ENCODE assay signal across 9 cellular contexts in genomic region chr1:192506741-192507155, GRCh38.
DNase-seq lines count a peak whose midpoint lies in the region; ATAC-seq and TF ChIP-seq lines count a peak whose summit lies in the region.
"Had no signal": no experiment of that assay in that cellular context is flagged by ENCODE, and none has a peak within 500 bp of the region (broad histone marks: within the 10 kb centered on the region; RNA-seq: fewer than 3 reads in every experiment).

No MANE protein-coding gene starts in this region.

- no peaks in the 10 kb centered on the region for H3K27me3 Mint-ChIP-seq in progenitor cell of endocrine pancreas
- H3K27me3 Mint-ChIP-seq: activated naive CD4-positive, alpha-beta T cell treated with anti-CD3 and anti-CD28 coated beads, Interleukin-2, amount 50 U/mL, for 24 hours had no signal

- in situ Hi-C loops in astrocyte of the cerebellum (cut with HindIII; ENCODE audit: low sequenced_read_pairs), result no loop called here

- H3K9me3 Mint-ChIP-seq in progenitor cell of endocrine pancreas (ENCODE audit: low read depth), result peaks cover 3% of the 10 kb centered on the region
- H3K9me3 Mint-ChIP-seq: activated naive CD4-positive, alpha-beta T cell treated with anti-CD3 and anti-CD28 coated beads, Interleukin-2, amount 50 U/mL, for 24 hours had no signal

- intact Hi-C loops in lower leg skin (cut with DNase I; ENCODE audit: low total_unique reads), result no loop called here

- DNase-seq in SKM-1 treated with dmso at 0.1 percent for 144 hours (lab: John Stamatoyannopoulos, UW; ENCODE audit: unreplicated experiment) (peak; percentile 16), SKM-1 (lab: John Stamatoyannopoulos, UW; ENCODE audit: unreplicated experiment) (no peak), astrocyte of the cerebellum (ENCODE audit: low read depth) (no peak), progenitor cell of endocrine pancreas (ENCODE audit: low spot score, unreplicated experiment) (no peak), NCI-H1417 treated with DMSO at 0.1 percent for 48 hours (lab: John Stamatoyannopoulos, UW) (no peak), lower leg skin (ENCODE audit: low spot score in 2 of 2) (no peak)

- no peak overlapping the region for H3K4me3 Mint-ChIP-seq in progenitor cell of endocrine pancreas (ENCODE audit: low read depth)
- H3K4me3 Mint-ChIP-seq: activated naive CD4-positive, alpha-beta T cell treated with anti-CD3 and anti-CD28 coated beads, Interleukin-2, amount 50 U/mL, for 24 hours had no signal

- no peaks in the 10 kb centered on the region for H3K36me3 Mint-ChIP-seq in progenitor cell of endocrine pancreas (ENCODE audit: insufficient read depth)
- H3K36me3 Mint-ChIP-seq: activated naive CD4-positive, alpha-beta T cell treated with anti-CD3 and anti-CD28 coated beads, Interleukin-2, amount 50 U/mL, for 24 hours had no signal

- 35 to 42% methylated on average over 2 of the region's 2 CpGs for WGBS in lower leg skin, 2 donors

- no peak overlapping the region for H3K27ac Mint-ChIP-seq in progenitor cell of endocrine pancreas

- TF ChIP-seq CTCF in astrocyte of the cerebellum (IDR thresholded peaks at IDR 0.05; ENCODE audit: low read depth, low read length, missing control alignments) (peak; percentile 56), progenitor cell of endocrine pancreas (IDR thresholded peaks at IDR 0.05; ENCODE audit: unreplicated experiment) (peak; percentile 53), lower leg skin (IDR thresholded peaks at IDR 0.05) (no peak)

- H3K4me1 Mint-ChIP-seq in progenitor cell of endocrine pancreas (ENCODE audit: low read depth), result peaks cover 15% of the 10 kb centered on the region

- H3K4me3 ChIP-seq in astrocyte of the cerebellum (ENCODE audit: low read depth, low read length), result no peak overlapping the region
- H3K4me3 ChIP-seq in lower leg skin (ENCODE audit: low read depth, poor library complexity, severe bottlenecking), result no peak overlapping the region

- no peak for TF ChIP-seq POLR2A in lower leg skin (IDR thresholded peaks at IDR 0.05)

- peak; percentile 99 for ATAC-seq in GM21576 (IDR thresholded peaks at IDR 0.05; ENCODE audit: unreplicated experiment)
- ATAC-seq in HG03575 (IDR thresholded peaks at IDR 0.05; ENCODE audit: extremely low read depth, insufficient number of reproducible peaks, low FRiP score, unreplicated experiment), result peak; percentile 94

Comparison
In these comparisons a context has a peak if more than half of its experiments do, and no peak if none do; other contexts are left out.
1. CTCF ChIP-seq: peak in astrocyte of the cerebellum (single experiment) and progenitor cell of endocrine pancreas (single experiment); none in lower leg skin (0 of 3).